ENCODE assay signal across 31 cellular contexts in the genomic region with DNA sequence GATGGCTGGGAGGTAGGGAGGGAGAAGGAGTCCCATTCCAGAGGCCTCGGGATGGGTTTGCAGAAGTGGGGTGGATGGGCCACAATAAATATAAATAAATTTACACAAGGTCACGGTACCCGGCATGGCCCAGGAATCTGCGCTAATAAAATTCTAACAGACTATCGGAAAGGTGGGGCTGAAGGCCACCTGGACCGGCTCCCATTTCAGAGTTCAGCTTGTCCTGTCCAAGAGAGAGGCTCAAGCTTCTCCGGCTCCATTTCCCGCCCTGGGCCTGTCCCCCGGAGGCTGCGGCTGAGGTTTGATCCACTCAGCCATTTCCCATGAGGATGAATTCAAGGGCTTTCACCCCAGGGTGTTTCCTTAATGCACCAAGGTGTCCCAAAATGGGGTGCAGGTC. TPM values are rescaled to one million over a fixed set of nuclear protein-coding genes. Genes with fewer than 3 reads are reported as not detected.
"Had no signal": no experiment of that assay in that cellular context is flagged by ENCODE, and none has a peak within 500 bp of the region (broad histone marks: within the 10 kb centered on the region; RNA-seq: fewer than 3 reads in every experiment).

No MANE protein-coding gene starts in this region.

- H3K27ac Mint-ChIP-seq: activated B cell treated with CpG ODN at 0.5 μM for 24 hours; activated CD4-positive, alpha-beta memory T cell treated with anti-CD3 and anti-CD28 coated beads, Interleukin-2, amount 10 ng/mL, durations not matched to agents 7 days and 5 days; activated CD8-positive, alpha-beta memory T cell treated with anti-CD3 and anti-CD28 coated beads, Interleukin-2, amount 10 ng/mL, durations not matched to agents 7 days and 5 days; activated naive CD4-positive, alpha-beta T cell treated with anti-CD3 and anti-CD28 coated beads, Interleukin-2, amount 50 U/mL, for 24 hours; activated naive CD8-positive, alpha-beta T cell treated with anti-CD3 and anti-CD28 coated beads, Interleukin-2, amount 10 ng/mL, durations not matched to agents 7 days and 5 days had no signal

- H3K27ac ChIP-seq: ascending aorta, breast epithelium, VCaP had no signal

- H3K27me3 Mint-ChIP-seq: activated CD8-positive, alpha-beta memory T cell treated with anti-CD3 and anti-CD28 coated beads, Interleukin-2, amount 10 ng/mL, durations not matched to agents 7 days and 5 days; activated naive CD4-positive, alpha-beta T cell treated with anti-CD3 and anti-CD28 coated beads, Interleukin-2, amount 50 U/mL, for 24 hours had no signal

- ATAC-seq: activated CD8-positive, alpha-beta memory T cell treated with anti-CD3 and anti-CD28 coated beads, Interleukin-2, amount 10 ng/mL, durations not matched to agents 7 days and 5 days had no signal

- H3K9me3 Mint-ChIP-seq: activated B cell treated with CpG ODN at 0.5 μM for 24 hours; activated CD4-positive, alpha-beta memory T cell treated with anti-CD3 and anti-CD28 coated beads, Interleukin-2, amount 10 ng/mL, durations not matched to agents 7 days and 5 days; activated naive CD4-positive, alpha-beta T cell treated with anti-CD3 and anti-CD28 coated beads, Interleukin-2, amount 50 U/mL, for 24 hours; activated naive CD8-positive, alpha-beta T cell treated with anti-CD3 and anti-CD28 coated beads, Interleukin-2, amount 10 ng/mL, durations not matched to agents 7 days and 5 days had no signal

- H3K4me1 ChIP-seq: ascending aorta, breast epithelium had no signal

- H3K27me3 ChIP-seq: ascending aorta, breast epithelium, MG63 had no signal

- H3K4me1 Mint-ChIP-seq: activated B cell treated with CpG ODN at 0.5 μM for 24 hours; activated naive CD4-positive, alpha-beta T cell treated with anti-CD3 and anti-CD28 coated beads, Interleukin-2, amount 50 U/mL, for 24 hours had no signal

- H3K36me3 Mint-ChIP-seq: activated CD8-positive, alpha-beta memory T cell treated with anti-CD3 and anti-CD28 coated beads, Interleukin-2, amount 10 ng/mL, durations not matched to agents 7 days and 5 days; activated naive CD4-positive, alpha-beta T cell treated with anti-CD3 and anti-CD28 coated beads, Interleukin-2, amount 50 U/mL, for 24 hours; activated naive CD8-positive, alpha-beta T cell treated with anti-CD3 and anti-CD28 coated beads, Interleukin-2, amount 10 ng/mL, durations not matched to agents 7 days and 5 days had no signal

- H3K9me3 ChIP-seq: ascending aorta, breast epithelium, MG63 had no signal

- DNase-seq: activated B cell treated with CpG ODN at 0.5 μM for 24 hours; activated CD4-positive, alpha-beta memory T cell treated with anti-CD3 and anti-CD28 coated beads, Interleukin-2, amount 10 ng/mL, durations not matched to agents 7 days and 5 days; activated CD4-positive, alpha-beta T cell treated with anti-CD3 and anti-CD28 coated beads for 4 hours; activated CD4-positive, CD25-positive, alpha-beta regulatory T cell treated with anti-CD3 and anti-CD28 coated beads, Interleukin-2, amount 50 U/mL, for 72 hours; activated CD8-positive, alpha-beta memory T cell treated with anti-CD3 and anti-CD28 coated beads for 24 hours; activated CD8-positive, alpha-beta memory T cell treated with anti-CD3 and anti-CD28 coated beads, Interleukin-2, amount 10 ng/mL, durations not matched to agents 7 days and 5 days; activated CD8-positive, alpha-beta memory T cell treated with anti-CD3 and anti-CD28 coated beads, Interleukin-2, amount 50 U/mL, for 48 hours; activated effector memory CD4-positive, alpha-beta T cell treated with Interleukin-2 at 50 U/mL for 16 hours; activated naive CD8-positive, alpha-beta T cell treated with anti-CD3 and anti-CD28 coated beads, Interleukin-2, amount 10 ng/mL, durations not matched to agents 7 days and 5 days; activated T-cell treated with anti-CD3 and anti-CD28 coated beads, Interleukin-2, amount 50 U/mL, for 48 hours; KG1; MG63; NCI-H1048; NCI-H1105 treated with DMSO at 0.1 percent for 48 hours; NCI-H1436; NCI-H1930; NCI-H2081 treated with DMSO at 0.1 percent for 48 hours; NCI-H510A; NCI-H526; NCI-H748 treated with DMSO at 0.1 percent for 48 hours; NK-92 treated with Interleukin-12 subunit alpha and Interleukin-12 subunit beta, amount 100 ng/mL, for 24 hours; Right ventricle myocardium superior; SW 1271; T-helper 1 cell; T-helper 2 cell; T-helper 9 cell had no signal

- H3K36me3 ChIP-seq: ascending aorta, breast epithelium, MG63 had no signal

- H3K4me3 Mint-ChIP-seq: activated B cell treated with CpG ODN at 0.5 μM for 24 hours; activated CD4-positive, alpha-beta memory T cell treated with anti-CD3 and anti-CD28 coated beads, Interleukin-2, amount 10 ng/mL, durations not matched to agents 7 days and 5 days; activated CD8-positive, alpha-beta memory T cell treated with anti-CD3 and anti-CD28 coated beads, Interleukin-2, amount 10 ng/mL, durations not matched to agents 7 days and 5 days; activated naive CD4-positive, alpha-beta T cell treated with anti-CD3 and anti-CD28 coated beads, Interleukin-2, amount 50 U/mL, for 24 hours; activated naive CD8-positive, alpha-beta T cell treated with anti-CD3 and anti-CD28 coated beads, Interleukin-2, amount 10 ng/mL, durations not matched to agents 7 days and 5 days had no signal

- H3K4me3 ChIP-seq: ascending aorta, breast epithelium, MG63 had no signal

RNA-seq across cellular contexts. Expression of a gene that starts 30.2 kb away (rescaled TPM):
- total RNA-seq: activated B cell treated with CpG ODN at 0.5 μM for 24 hours; activated CD4-positive, alpha-beta memory T cell treated with anti-CD3 and anti-CD28 coated beads, Interleukin-2, amount 10 ng/mL, durations not matched to agents 7 days and 5 days; activated CD8-positive, alpha-beta memory T cell treated with anti-CD3 and anti-CD28 coated beads, Interleukin-2, amount 10 ng/mL, durations not matched to agents 7 days and 5 days; activated naive CD8-positive, alpha-beta T cell treated with anti-CD3 and anti-CD28 coated beads, Interleukin-2, amount 10 ng/mL, durations not matched to agents 7 days and 5 days; ascending aorta; breast epithelium; cardiac septum; Right ventricle myocardium superior had no signal
